In the genomic region with DNA sequence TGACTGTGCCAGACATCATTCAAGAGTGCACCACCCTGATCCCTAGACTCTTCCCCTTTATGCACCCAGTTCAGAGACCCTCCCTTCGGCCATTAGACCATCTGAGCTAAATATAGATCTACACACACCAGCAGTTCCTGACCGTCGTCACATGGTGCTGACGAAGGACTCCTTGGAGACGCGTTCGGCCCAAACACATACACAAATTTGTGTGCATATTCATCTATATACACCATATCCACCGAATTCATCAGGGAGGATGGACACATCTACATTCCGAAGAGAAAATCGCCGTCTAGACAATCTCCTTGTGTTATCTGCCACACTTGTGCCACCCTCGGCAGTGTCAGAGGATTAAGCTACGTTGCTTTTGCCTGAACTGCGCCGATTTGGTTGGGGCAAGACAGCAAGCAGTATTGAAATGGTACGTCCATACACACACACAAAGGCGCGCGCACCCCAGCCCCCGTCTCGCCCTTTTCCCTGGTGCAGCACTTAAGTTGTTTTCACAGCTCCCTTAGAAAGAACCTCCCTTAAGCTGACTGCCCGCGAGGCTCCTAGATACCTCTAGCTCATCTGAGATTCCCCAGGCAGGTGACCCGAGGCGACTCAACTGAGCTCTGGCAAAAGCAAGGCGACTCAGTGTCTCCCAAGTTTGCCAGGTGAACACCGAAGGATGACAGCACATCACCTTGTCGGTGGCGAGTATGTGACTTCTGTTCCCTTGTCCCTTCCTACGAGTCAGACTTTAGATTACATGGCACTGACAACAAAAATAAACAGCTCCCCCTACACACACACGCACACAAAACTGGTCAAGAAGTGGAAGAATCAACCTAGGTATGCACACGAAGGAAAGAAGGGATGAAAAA, we compare ENCODE assay signal across 8 cellular contexts. TPM values are rescaled to one million over a fixed set of nuclear protein-coding genes. Genes with fewer than 3 reads are reported as not detected.
DNase-seq lines count a peak whose midpoint lies in the region; ATAC-seq, FAIRE-seq and TF ChIP-seq lines count a peak whose summit lies in the region.

No MANE protein-coding gene starts in this region.

- ATAC-seq in HepG2 (no peak), HG02678 (IDR thresholded peaks at IDR 0.05; ENCODE audit: unreplicated experiment) (no peak)

- H3K4me1 Mint-ChIP-seq in IgD-negative memory B cell: peaks cover 21 to 38% (median 32%) of the 10 kb centered on the region in 3 donors
- H3K4me1 Mint-ChIP-seq in activated CD4-positive, alpha-beta T cell treated with anti-CD3 and anti-CD28 coated beads, Interleukin-2, amount 10 ng/mL, durations not matched to agents 24 days and 14 days: peaks cover 30% of the 10 kb centered on the region

- no peaks in the 10 kb centered on the region for H3K9me3 ChIP-seq in HepG2 (ENCODE audit: low read length)

- DNase-seq in Ammon's horn (ENCODE audit: low spot score) (peak; percentile 73), dorsolateral prefrontal cortex (peak in 8 of 10 donors; percentile 15 to 66 (median 56)), HepG2 (ENCODE audit: low spot score) (no peak), NK-92 (lab: John Stamatoyannopoulos, UW; ENCODE audit: unreplicated experiment) (no peak)
- DNase-seq in activated CD4-positive, alpha-beta T cell treated with anti-CD3 and anti-CD28 coated beads, Interleukin-2, amount 10 ng/mL, durations not matched to agents 24 days and 14 days: peak; percentile 81
- peak; percentile 49 to 51 for DNase-seq in stimulated activated CD4-positive, alpha-beta T cell treated with anti-CD3 and anti-CD28 coated beads, Interleukin-2, amount 100 ng/mL, for 24 hours

- in situ Hi-C loops in HepG2 (cut with HindIII; ENCODE audit: extremely low pct_ligation_motif_present, low pct_unique_long_range_greater_than_20kb): loop anchor here (5.0 kb wide), 1 partner anchor 372 kb away; no protein-coding TSS in a partner anchor

- no peak for TF ChIP-seq POLR2A in HepG2 (IDR thresholded peaks at IDR 0.05; ENCODE audit: insufficient read depth in 1 of 2, low read depth in 2 of 2, low read length in 2 of 2)

- TF ChIP-seq EP300 in HepG2 (IDR thresholded peaks at IDR 0.05; ENCODE audit: low read depth in 2 of 2, low read length in 2 of 2): no peak
- no peak for TF ChIP-seq EP300 in HepG2 (CRISPR knock-in tag; IDR thresholded peaks at IDR 0.05; ENCODE audit: borderline replicate concordance)

- peak overlapping the region; percentile 88 for H2AFZ ChIP-seq in HepG2 (ENCODE audit: low read length)

- H3K27ac Mint-ChIP-seq in IgD-negative memory B cell: peak overlapping the region; percentile 84 to 99 (median 97)
- H3K27ac Mint-ChIP-seq in activated CD4-positive, alpha-beta T cell treated with anti-CD3 and anti-CD28 coated beads, Interleukin-2, amount 10 ng/mL, durations not matched to agents 24 days and 14 days: peak overlapping the region; percentile 79

- intact Hi-C loops in activated CD4-positive, alpha-beta T cell treated with anti-CD3 and anti-CD28 coated beads, Interleukin-2, amount 10 ng/mL, durations not matched to agents 24 days and 14 days (cut with micrococcal nuclease): loop anchor here (1.0 to 5.0 kb wide), 5 partner anchors 87 to 374 kb away; no protein-coding TSS in a partner anchor
- intact Hi-C loops in dorsolateral prefrontal cortex (cut with DNase I): loop anchor here (2.0 to 10.0 kb wide), 7 partner anchors 63 to 814 kb away; no protein-coding TSS in a partner anchor
- intact Hi-C loops in HepG2 (cut with micrococcal nuclease; ENCODE audit: unreplicated experiment): loop anchor here (1.0 kb wide), 1 partner anchor 374 kb away; no protein-coding TSS in a partner anchor

- TF ChIP-seq RAD21 in HepG2 (CRISPR knock-in tag; IDR thresholded peaks at IDR 0.05): no peak

- H3K9me3 Mint-ChIP-seq in IgD-negative memory B cell: no peaks in the 10 kb centered on the region
- H3K9me3 Mint-ChIP-seq in activated CD4-positive, alpha-beta T cell treated with anti-CD3 and anti-CD28 coated beads, Interleukin-2, amount 10 ng/mL, durations not matched to agents 24 days and 14 days: no peaks in the 10 kb centered on the region

- peak overlapping the region; percentile 86 for H3K4me2 ChIP-seq in HepG2 (ENCODE audit: low read depth, low read length)

- POLR2A ChIA-PET in HepG2 (lab: Yijun Ruan, JAX): no interaction called here

- peak overlapping the region; percentile 60 to 98 (median 90) for H3K4me3 ChIP-seq in dorsolateral prefrontal cortex
- H3K4me3 ChIP-seq in HepG2 (replicated peaks in 1 of 3; ENCODE audit: insufficient read depth in 1 of 3, low read depth in 2 of 3, low read length in 3 of 3): 0 out of 6 replicates have a peak overlapping the region, but pooled peaks of 1 of the 3 experiments have one; percentile 66

- H3K4me1 ChIP-seq in HepG2 (ENCODE audit: insufficient read depth, low read length): peaks cover 18% of the 10 kb centered on the region

- H3K79me2 ChIP-seq in HepG2 (ENCODE audit: insufficient read depth, low read length): no peaks in the 10 kb centered on the region

- H3K27me3 ChIP-seq in dorsolateral prefrontal cortex (no peaks in the 10 kb centered on the region), HepG2 (ENCODE audit: control insufficient read depth in 1 of 2, insufficient read depth in 2 of 2, low read length in 2 of 2) (peaks cover 4 to 18% of the 10 kb centered on the region in 2 experiments)

- H3K4me3 Mint-ChIP-seq in IgD-negative memory B cell: peak overlapping the region; percentile 76 to 99 (median 96)
- H3K4me3 Mint-ChIP-seq in activated CD4-positive, alpha-beta T cell treated with anti-CD3 and anti-CD28 coated beads, Interleukin-2, amount 10 ng/mL, durations not matched to agents 24 days and 14 days: peak overlapping the region; percentile 88

- CTCF ChIA-PET in HepG2 (lab: Yijun Ruan, JAX; ENCODE audit: low intra/inter-chr PET ratio, low total read pairs): interaction anchor here (2.0 kb wide), 1 partner anchor 731 kb away, joined by 6 read pairs; no protein-coding TSS in a partner anchor

- H3K9ac ChIP-seq in HepG2 (ENCODE audit: insufficient read depth, low read depth, low read length): no peak overlapping the region

- no peaks in the 10 kb centered on the region for H4K20me1 ChIP-seq in HepG2 (ENCODE audit: insufficient read depth, low read length)

- peaks cover 5% of the 10 kb centered on the region for H3K27me3 Mint-ChIP-seq in IgD-negative memory B cell
- peaks cover 5% of the 10 kb centered on the region for H3K27me3 Mint-ChIP-seq in activated CD4-positive, alpha-beta T cell treated with anti-CD3 and anti-CD28 coated beads, Interleukin-2, amount 10 ng/mL, durations not matched to agents 24 days and 14 days

- H3K36me3 ChIP-seq in HepG2 (replicated peaks in 1 of 2; ENCODE audit: control insufficient read depth in 1 of 2, insufficient read depth in 2 of 2, low read length in 2 of 2): no peaks in the 10 kb centered on the region

- BruUV-seq in HepG2 (replicated peaks; lab: Mats Ljungman, UMichigan): no TSS peak

- 5% methylated on average over 25 of the region's 32 CpGs for WGBS in HepG2 (ENCODE audit: low lambda C conversion rate)

- H3K27ac ChIP-seq in dorsolateral prefrontal cortex (peak overlapping the region; percentile 49 to 97 (median 93)), HepG2 (ENCODE audit: extremely low read length, insufficient read depth, low read length) (no peak overlapping the region)

- FAIRE-seq in HepG2 (lab: Jason Lieb, UNC): no peak

- no peaks in the 10 kb centered on the region for H3K36me3 Mint-ChIP-seq in IgD-negative memory B cell
- H3K36me3 Mint-ChIP-seq in activated CD4-positive, alpha-beta T cell treated with anti-CD3 and anti-CD28 coated beads, Interleukin-2, amount 10 ng/mL, durations not matched to agents 24 days and 14 days (ENCODE audit: low read depth): no peaks in the 10 kb centered on the region

- TF ChIP-seq CTCF in dorsolateral prefrontal cortex (IDR thresholded peaks at IDR 0.05 in 54 of 56, conservative IDR thresholded peaks at IDR 0.05 in 2 of 56; ENCODE audit: low read depth in 1 of 56, partially characterized antibody in 56 of 56) (no peak), HepG2 (CRISPR knock-in tag; IDR thresholded peaks at IDR 0.05) (no peak)

TF ChIP-seq in HepG2, 621 proteins besides CTCF, POLR2A, EP300 and RAD21 (continues in another document):
- TF ChIP-seq ASH2L (IDR thresholded peaks at IDR 0.05; ENCODE audit: insufficient read length, low read depth, low read length): no peak
- no peak for TF ChIP-seq PRMT3 (CRISPR knock-in tag; IDR thresholded peaks at IDR 0.05; ENCODE audit: borderline replicate concordance, low read depth)

RNA-seq across cellular contexts. Expression of gene RASGEF1B, which starts 1.0 kb away (rescaled TPM):
- polyA plus RNA-seq in IgD-negative memory B cell (17.5 TPM), HepG2 (2011; rRNA removed) (0.04 and 0.05 TPM in 2 replicates)
- 3.9 and 5.5 TPM in 2 replicates for total RNA-seq in activated CD4-positive, alpha-beta T cell treated with anti-CD3 and anti-CD28 coated beads, Interleukin-2, amount 10 ng/mL, durations not matched to agents 24 days and 14 days
- total RNA-seq in dorsolateral prefrontal cortex (10 to 100 TPM in 118 of 120 experiments, 1 to 10 TPM in 2; 8.3 to 27.8 (median 17.8) TPM), HepG2 (2016; rRNA removed; fragmentation: Illumina TruSeq; extraction: Trizol) (0.04 TPM in 1 of 2 replicates, not detected in the other)
- not detected in 2 replicates for total RNA-seq in HepG2 (2016; cell fraction: cytosol; rRNA removed; fragmentation: Illumina TruSeq; extraction: Trizol; ENCODE audit: low read depth)
- total RNA-seq in HepG2 (2016; cell fraction: insoluble cytoplasmic fraction; rRNA removed; fragmentation: Illumina TruSeq; extraction: Trizol): not detected in 2 replicates
- not detected in 2 replicates for total RNA-seq in HepG2 (2016; cell fraction: membrane; rRNA removed; fragmentation: Illumina TruSeq; extraction: Trizol)
- total RNA-seq in HepG2 (2016; cell fraction: nucleus; rRNA removed; fragmentation: Illumina TruSeq; extraction: Trizol): not detected in 2 replicates
- polyA plus RNA-seq in HepG2 (2011; cell fraction: cytosol; rRNA removed): 0.03 TPM in 1 of 2 replicates, not detected in the other
- not detected in 2 replicates for polyA plus RNA-seq in HepG2 (2011; cell fraction: nucleus; rRNA removed)
- not detected in 2 replicates for polyA plus RNA-seq in HepG2 (2012)
- not detected in 2 replicates for polyA plus RNA-seq in HepG2 (2016; cell fraction: cytosol; fragmentation: Illumina TruSeq; extraction: Trizol; ENCODE audit: low read depth)
- not detected in 2 replicates for polyA plus RNA-seq in HepG2 (2016; cell fraction: insoluble cytoplasmic fraction; fragmentation: Illumina TruSeq; extraction: Trizol; ENCODE audit: low read depth)
- not detected in 2 replicates for polyA plus RNA-seq in HepG2 (2016; cell fraction: membrane; fragmentation: Illumina TruSeq; extraction: Trizol; ENCODE audit: low read depth)
- not detected in 2 replicates for polyA plus RNA-seq in HepG2 (2016; cell fraction: nucleus; fragmentation: Illumina TruSeq; extraction: Trizol; ENCODE audit: insufficient read depth, low read depth)
- 0.84 TPM in 1 of 2 replicates, not detected in the other for polyA minus RNA-seq in HepG2 (2011; rRNA and poly(A)+ RNA removed; ENCODE audit: low replicate concordance)
- not detected in 2 replicates for polyA minus RNA-seq in HepG2 (2011; cell fraction: cytosol; rRNA and poly(A)+ RNA removed)
- 0.12 and 0.26 TPM in 2 replicates for polyA minus RNA-seq in HepG2 (2011; cell fraction: nucleus; rRNA and poly(A)+ RNA removed)

Comparison
In these comparisons a context has a peak if more than half of its experiments do, and no peak if none do; other contexts are left out.
1. DNase-seq: peak in Ammon's horn (single experiment), activated CD4-positive, alpha-beta T cell treated with anti-CD3 and anti-CD28 coated beads, Interleukin-2, amount 10 ng/mL, durations not matched to agents 24 days and 14 days (single experiment), dorsolateral prefrontal cortex (8 of 10) and stimulated activated CD4-positive, alpha-beta T cell treated with anti-CD3 and anti-CD28 coated beads, Interleukin-2, amount 100 ng/mL, for 24 hours (2 of 2); none in HepG2 (single experiment) and NK-92 (single experiment).